ENCODE assay signal across 20 cellular contexts in genomic region chr22:36305813-36306212, GRCh38. TPM values are rescaled to one million over a fixed set of nuclear protein-coding genes. Genes with fewer than 3 reads are reported as not detected.
DNase-seq lines count a peak whose midpoint lies in the region; ATAC-seq and TF ChIP-seq lines count a peak whose summit lies in the region.
"Had no signal": no experiment of that assay in that cellular context is flagged by ENCODE, and none has a peak within 500 bp of the region (broad histone marks: within the 10 kb centered on the region; RNA-seq: fewer than 3 reads in every experiment).

No MANE protein-coding gene starts in this region.

- 98% methylated on average over 18 of the region's 19 CpGs; no CpG with 5 or more reads in 1 of the 2 experiments for WGBS in IMR-90 (ENCODE audit: extremely low coverage in 2 of 2, insufficient read length in 1 of 2), 2 experiments
- WGBS in endodermal cell (ENCODE audit: insufficient coverage in 1 of 2, insufficient read length in 1 of 2), 2 experiments, result 97 to 98% methylated on average over 17 to 19 of the region's 19 CpGs
- WGBS in sigmoid colon, 2 donors, result 91 to 94% methylated on average over 19 of the region's 19 CpGs

- TF ChIP-seq CTCF in IMR-90 (conservative IDR thresholded peaks at IDR 0.05; ENCODE audit: low read depth, low read length), result no peak
- no peak for TF ChIP-seq CTCF in endodermal cell (conservative IDR thresholded peaks at IDR 0.05)
- no peak for TF ChIP-seq CTCF in sigmoid colon (IDR thresholded peaks at IDR 0.05)
- TF ChIP-seq CTCF in lower lobe of right lung (IDR thresholded peaks at IDR 0.05), result no peak

- CTCF ChIA-PET in IMR-90 (lab: Yijun Ruan, JAX), result no interaction called here

- POLR2A ChIA-PET in IMR-90 (lab: Charles Lee; ENCODE audit: unreplicated experiment), result interaction anchor here (0.6 kb wide), 1 partner anchor 26 kb away, joined by 3 read pairs; no protein-coding TSS in a partner anchor

- peaks cover 44 to 89% of the 10 kb centered on the region in 2 experiments for H3K79me1 ChIP-seq in IMR-90 (ENCODE audit: low read depth in 1 of 2, low read length in 2 of 2)

- no peaks in the 10 kb centered on the region for H3K27me3 Mint-ChIP-seq in activated T-cell treated with anti-CD3 and anti-CD28 coated beads, Interleukin-2, amount 50 U/mL, for 24 hours
- no peaks in the 10 kb centered on the region for H3K27me3 Mint-ChIP-seq in endodermal cell (ENCODE audit: insufficient read depth)
- H3K27me3 Mint-ChIP-seq: activated CD8-positive, alpha-beta memory T cell treated with anti-CD3 and anti-CD28 coated beads, Interleukin-2, amount 10 ng/mL, durations not matched to agents 7 days and 5 days; stimulated activated memory B cell treated with anti-CD40 and anti-IgM and Interleukin-4, amounts not matched to agents 10 μg/mL and 1 μg/mL and 100 μg/mL, for 72 hours had no signal

- no peak overlapping the region for H3K23ac ChIP-seq in IMR-90 (ENCODE audit: low read depth, low read length)

- no peak overlapping the region for H3K4me2 ChIP-seq in IMR-90 (ENCODE audit: low read depth, low read length)

- BruUV-seq in IMR-90 (replicated peaks; lab: Mats Ljungman, UMichigan), result TSS peak; percentile 24

- no peak for TF ChIP-seq RAD21 in IMR-90 (IDR thresholded peaks at IDR 0.05; ENCODE audit: low read length)

- H2BK5ac ChIP-seq in IMR-90 (ENCODE audit: low read depth, low read length, poor library complexity, severe bottlenecking), result peak overlapping the region; percentile 21

- peaks cover 96% of the 10 kb centered on the region for H3K36me3 Mint-ChIP-seq in activated T-cell treated with anti-CD3 and anti-CD28 coated beads, Interleukin-2, amount 50 U/mL, for 24 hours (ENCODE audit: low read depth)
- peaks cover 80% of the 10 kb centered on the region for H3K36me3 Mint-ChIP-seq in endodermal cell (ENCODE audit: low read depth)

- H3K9me3 Mint-ChIP-seq in activated T-cell treated with anti-CD3 and anti-CD28 coated beads, Interleukin-2, amount 50 U/mL, for 24 hours, result no peaks in the 10 kb centered on the region
- no peaks in the 10 kb centered on the region for H3K9me3 Mint-ChIP-seq in endodermal cell
- H3K9me3 Mint-ChIP-seq: nephron progenitor cell; stimulated activated memory B cell treated with anti-CD40 and anti-IgM and Interleukin-4, amounts not matched to agents 10 μg/mL and 1 μg/mL and 100 μg/mL, for 72 hours had no signal

- H3K27me3 ChIP-seq in IMR-90 (ENCODE audit: control insufficient read depth, insufficient read depth, low read length) (no peaks in the 10 kb centered on the region), endodermal cell (ENCODE audit: control insufficient read depth, insufficient read depth, low read length, poor library complexity, severe bottlenecking) (no peaks in the 10 kb centered on the region), sigmoid colon (no peaks in the 10 kb centered on the region), lower lobe of right lung (ENCODE audit: low read depth) (no peaks in the 10 kb centered on the region)
- H3K27me3 ChIP-seq: heart left ventricle had no signal

- H4K8ac ChIP-seq in IMR-90 (ENCODE audit: low read depth in 2 of 2, low read length in 2 of 2), result peak overlapping the region in 1 of 2 experiments; percentile 47; a peak in 1 of 4 replicates

- H4K20me1 ChIP-seq in IMR-90 (ENCODE audit: insufficient read depth, low read length), result peaks cover 86% of the 10 kb centered on the region

- no peak overlapping the region for H4K91ac ChIP-seq in IMR-90 (ENCODE audit: insufficient read depth, low read depth, low read length)

- TF ChIP-seq POLR2A in IMR-90 (IDR thresholded peaks at IDR 0.05; ENCODE audit: low read depth, low read length) (no peak), sigmoid colon (IDR thresholded peaks at IDR 0.05) (no peak)

- H3K9ac ChIP-seq in IMR-90 (ENCODE audit: low read depth, low read length), result no peak overlapping the region
- no peak overlapping the region for H3K9ac ChIP-seq in endodermal cell (ENCODE audit: extremely low read depth, low read length, poor library complexity, severe bottlenecking)

- dilution Hi-C loops in IMR-90 (cut with HindIII; ENCODE audit: low sequenced_read_pairs, unreplicated experiment), result no loop called here

- no peak for TF ChIP-seq EP300 in sigmoid colon (IDR thresholded peaks at IDR 0.05)

- H3K27ac ChIP-seq in IMR-90 (ENCODE audit: insufficient read depth, low read length), result peak overlapping the region; percentile 19; the same call in 1 of the 2 replicates
- no peak overlapping the region for H3K27ac ChIP-seq in endodermal cell (ENCODE audit: low read depth, low read length)
- peak overlapping the region; percentile 77 to 100 (median 89) for H3K27ac ChIP-seq in sigmoid colon
- no peak overlapping the region for H3K27ac ChIP-seq in lower lobe of right lung

- H2BK20ac ChIP-seq in IMR-90 (ENCODE audit: low read depth, low read length), result no peak overlapping the region

- no peak overlapping the region for H2BK120ac ChIP-seq in IMR-90 (ENCODE audit: low read depth, low read length)

- no peak overlapping the region for H3K4ac ChIP-seq in IMR-90 (ENCODE audit: low read depth, low read length)

- H3K4me1 ChIP-seq in IMR-90 (ENCODE audit: control insufficient read depth, insufficient read depth, low read length), result peaks cover 20% of the 10 kb centered on the region
- H3K4me1 ChIP-seq in endodermal cell (ENCODE audit: control insufficient read depth, insufficient read depth, low read length), result no peaks in the 10 kb centered on the region
- H3K4me1 ChIP-seq in sigmoid colon, result peaks cover 0 to 69% (median 63%) of the 10 kb centered on the region in 4 donors
- H3K4me1 ChIP-seq in lower lobe of right lung, result peaks cover 7% of the 10 kb centered on the region

- H3K27ac Mint-ChIP-seq in activated T-cell treated with anti-CD3 and anti-CD28 coated beads, Interleukin-2, amount 50 U/mL, for 24 hours, result peak overlapping the region; percentile 87
- H3K27ac Mint-ChIP-seq in endodermal cell, result peak overlapping the region; percentile 53
- H3K27ac Mint-ChIP-seq: activated CD8-positive, alpha-beta memory T cell treated with anti-CD3 and anti-CD28 coated beads, Interleukin-2, amount 10 ng/mL, durations not matched to agents 7 days and 5 days; nephron progenitor cell; stimulated activated memory B cell treated with anti-CD40 and anti-IgM and Interleukin-4, amounts not matched to agents 10 μg/mL and 1 μg/mL and 100 μg/mL, for 72 hours had no signal

- no peak overlapping the region for H2BK15ac ChIP-seq in IMR-90 (ENCODE audit: low read depth, low read length)

- H3K18ac ChIP-seq in IMR-90 (ENCODE audit: low read depth, low read length), result no peak overlapping the region

- no peak for ATAC-seq in IMR-90 (ENCODE audit: low read depth)
- ATAC-seq in lower lobe of right lung, result no peak
- ATAC-seq: activated CD8-positive, alpha-beta memory T cell treated with anti-CD3 and anti-CD28 coated beads, Interleukin-2, amount 10 ng/mL, durations not matched to agents 7 days and 5 days; heart left ventricle; Right ventricle myocardium inferior; stimulated activated memory B cell treated with anti-CD40 and anti-IgM and Interleukin-4, amounts not matched to agents 10 μg/mL and 1 μg/mL and 100 μg/mL, for 72 hours had no signal

- H3K4me1 Mint-ChIP-seq in activated T-cell treated with anti-CD3 and anti-CD28 coated beads, Interleukin-2, amount 50 U/mL, for 24 hours (ENCODE audit: low read depth), result peaks cover 10% of the 10 kb centered on the region
- no peaks in the 10 kb centered on the region for H3K4me1 Mint-ChIP-seq in endodermal cell
- H3K4me1 Mint-ChIP-seq: nephron progenitor cell had no signal

- H2AK9ac ChIP-seq in IMR-90 (replicated peaks; ENCODE audit: low read depth, low read length, poor library complexity), result peak overlapping the region; percentile 56

- H2AFZ ChIP-seq in IMR-90 (replicated peaks; ENCODE audit: low read length, poor library complexity), result peak overlapping the region; percentile 18

- in situ Hi-C loops in IMR-90 (cut with MboI; ENCODE audit: low sequenced_read_pairs), result no loop called here

- no peak for DNase-seq in activated T-cell treated with anti-CD3 and anti-CD28 coated beads, Interleukin-2, amount 50 U/mL, for 24 hours
- no peak for DNase-seq in activated T-cell treated with anti-CD3 and anti-CD28 coated beads, Interleukin-2, amount 50 U/mL, for 48 hours
- DNase-seq in IMR-90 (no peak), endodermal cell (no peak), sigmoid colon (no peak), lower lobe of right lung (no peak), midbrain (lab: John Stamatoyannopoulos, UW) (no peak)
- DNase-seq in stimulated activated CD4-positive, alpha-beta T cell treated with anti-CD3 and anti-CD28 coated beads, Interleukin-15, amount 100 ng/mL, for 24 hours, result no peak
- DNase-seq: activated CD4-positive, CD25-positive, alpha-beta regulatory T cell treated with anti-CD3 and anti-CD28 coated beads, Interleukin-2, amount 50 U/mL, for 72 hours; activated CD8-positive, alpha-beta memory T cell treated with anti-CD3 and anti-CD28 coated beads, Interleukin-2, amount 10 ng/mL, durations not matched to agents 7 days and 5 days; COR-L47; DND-41; NCI-H1092 treated with DMSO at 0.1 percent for 48 hours; NCI-H1930; NCI-H774; nephron progenitor cell; stimulated activated CD4-positive, alpha-beta T cell treated with anti-CD3 and anti-CD28 coated beads, Interleukin-1b, Interleukin-23, amount 100 ng/mL, for 48 hours had no signal

- no peak overlapping the region for H3K14ac ChIP-seq in IMR-90 (replicated peaks; ENCODE audit: low read depth, low read length)

- H3K9me3 ChIP-seq in IMR-90 (ENCODE audit: control insufficient read depth, insufficient read depth, low read length) (no peaks in the 10 kb centered on the region), endodermal cell (ENCODE audit: control insufficient read depth, low read length) (no peaks in the 10 kb centered on the region), sigmoid colon (no peaks in the 10 kb centered on the region), lower lobe of right lung (no peaks in the 10 kb centered on the region)
- H3K9me3 ChIP-seq: heart left ventricle had no signal

- H3K4me3 ChIP-seq in IMR-90 (ENCODE audit: insufficient read depth, low read depth, low read length) (no peak overlapping the region), endodermal cell (ENCODE audit: low read length) (no peak overlapping the region), sigmoid colon (no peak overlapping the region), lower lobe of right lung (no peak overlapping the region)
- H3K4me3 ChIP-seq: heart left ventricle had no signal

- peaks cover 16% of the 10 kb centered on the region for H3K9me1 ChIP-seq in IMR-90 (ENCODE audit: insufficient read depth, low read length)

- no peak overlapping the region for H3K4me3 Mint-ChIP-seq in activated T-cell treated with anti-CD3 and anti-CD28 coated beads, Interleukin-2, amount 50 U/mL, for 24 hours
- no peak overlapping the region for H3K4me3 Mint-ChIP-seq in endodermal cell
- H3K4me3 Mint-ChIP-seq: activated CD8-positive, alpha-beta memory T cell treated with anti-CD3 and anti-CD28 coated beads, Interleukin-2, amount 10 ng/mL, durations not matched to agents 7 days and 5 days; nephron progenitor cell; stimulated activated memory B cell treated with anti-CD40 and anti-IgM and Interleukin-4, amounts not matched to agents 10 μg/mL and 1 μg/mL and 100 μg/mL, for 72 hours had no signal

- intact Hi-C loops in IMR-90 (cut with micrococcal nuclease) (no loop called here), sigmoid colon (cut with DNase I) (no loop called here), lower lobe of right lung (cut with DNase I) (loop anchor here (10.0 kb wide), 1 partner anchor 169 kb away; no protein-coding TSS in a partner anchor)

- no peak overlapping the region for H3K56ac ChIP-seq in IMR-90 (ENCODE audit: extremely low read depth, insufficient read depth, low read length)

- no peak overlapping the region for H4K5ac ChIP-seq in IMR-90 (ENCODE audit: low read depth, low read length)

- H3K36me3 ChIP-seq in IMR-90 (ENCODE audit: control insufficient read depth, insufficient read depth, low read length) (peaks cover 88% of the 10 kb centered on the region), endodermal cell (ENCODE audit: control insufficient read depth, insufficient read depth, low read length) (peaks cover 93% of the 10 kb centered on the region), sigmoid colon (peaks cover 60 to 100% (median 92%) of the 10 kb centered on the region in 4 donors), lower lobe of right lung (peaks cover 100% of the 10 kb centered on the region)

- peak overlapping the region; percentile 24; the same call in 1 of the 2 replicates for H2AK5ac ChIP-seq in IMR-90 (ENCODE audit: low read depth, low read length)

RNA-seq across cellular contexts. Expression of gene APOL1, which starts 52.9 kb away (rescaled TPM):
- 0.36 and 0.56 TPM in 2 replicates for total RNA-seq in IMR-90 (2012; rRNA removed)
- 0.69 and 0.77 TPM in 2 replicates for polyA plus RNA-seq in IMR-90 (2012; rRNA removed)
- polyA plus RNA-seq in IMR-90 (2012; cell fraction: cytosol; rRNA removed), result 0.38 and 0.84 TPM in 2 replicates
- polyA plus RNA-seq in IMR-90 (2012; cell fraction: nucleus; rRNA removed; ENCODE audit: low replicate concordance), result 0.42 and 0.97 TPM in 2 replicates
- total RNA-seq in endodermal cell, result under 1 TPM; 0.11 to 0.22 TPM
- polyA plus RNA-seq in endodermal cell (2013, experiment 1 of 2), result not detected
- not detected for polyA plus RNA-seq in endodermal cell (2013, experiment 2 of 2)
- 10 to 100 TPM; 15.0 to 36.0 (median 20.3) TPM for total RNA-seq in sigmoid colon
- 10 to 100 TPM in 2 of 3 donors, 1 to 10 TPM in 1; 6.6 to 64.0 (median 11.3) TPM for polyA plus RNA-seq in sigmoid colon
- total RNA-seq in lower lobe of right lung, result 85.8 TPM

Comparison
In these comparisons a context has a peak if more than half of its experiments do, and no peak if none do; other contexts are left out.
1. H3K27ac ChIP-seq: peak in IMR-90 (single experiment) and sigmoid colon (4 of 4); none in endodermal cell (single experiment) and lower lobe of right lung (single experiment).
2. RNA of gene APOL1, which starts 52.9 kb away (total RNA-seq): 85.8 TPM in lower lobe of right lung (single experiment) and 15.0 to 36.0 TPM in sigmoid colon; 0.36 to 0.56 TPM in IMR-90 and 0.11 to 0.22 TPM in endodermal cell; every median in the first group is over 10 times any median in the second.